18 cellular contexts compared by ENCODE assay signal in the genomic region with DNA sequence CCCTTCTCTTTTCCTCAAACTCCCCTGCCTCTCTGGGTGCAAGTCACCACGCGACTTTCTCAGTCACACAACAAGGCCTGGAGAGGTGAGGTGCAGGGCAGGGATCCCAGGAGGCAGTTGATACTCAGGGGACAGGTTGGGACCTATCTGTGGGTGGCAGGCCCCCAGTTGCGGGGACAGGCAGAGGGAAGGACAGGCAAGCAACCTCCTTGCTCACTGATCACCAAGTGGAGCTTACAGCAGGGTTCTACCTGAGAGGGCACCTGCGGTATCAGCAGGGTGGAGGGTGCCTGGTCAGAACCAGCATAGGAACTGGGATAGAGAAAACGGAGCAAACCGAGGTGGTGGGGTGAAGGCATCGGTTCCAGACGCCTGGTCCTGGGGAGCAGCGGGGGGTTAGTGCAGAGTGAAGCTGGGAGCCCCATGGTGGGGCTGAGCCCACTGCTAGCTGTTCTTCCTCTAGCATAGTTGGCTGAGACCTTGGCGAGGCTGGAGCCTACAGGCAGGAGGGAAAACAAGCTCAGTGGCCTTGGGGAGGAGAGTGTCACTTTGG. TPM values are rescaled to one million over a fixed set of nuclear protein-coding genes. Genes with fewer than 3 reads are reported as not detected.
DNase-seq lines count a peak whose midpoint lies in the region; ATAC-seq and TF ChIP-seq lines count a peak whose summit lies in the region.
"Had no signal": no experiment of that assay in that cellular context is flagged by ENCODE, and none has a peak within 500 bp of the region (broad histone marks: within the 10 kb centered on the region; RNA-seq: fewer than 3 reads in every experiment).

No MANE protein-coding gene starts in this region.

- no peaks in the 10 kb centered on the region for H3K36me3 Mint-ChIP-seq in activated naive CD4-positive, alpha-beta T cell treated with anti-CD3 and anti-CD28 coated beads, Interleukin-2, amount 50 U/mL, for 24 hours
- H3K36me3 Mint-ChIP-seq in endodermal cell (ENCODE audit: low read depth): no peaks in the 10 kb centered on the region
- H3K36me3 Mint-ChIP-seq in stimulated activated memory B cell treated with anti-CD40 and anti-IgM and Interleukin-4, amounts not matched to agents 10 μg/mL and 1 μg/mL and 100 μg/mL, for 72 hours: no peaks in the 10 kb centered on the region
- H3K36me3 Mint-ChIP-seq: CD8-positive, alpha-beta T cell had no signal

- H3K9me3 Mint-ChIP-seq in activated naive CD4-positive, alpha-beta T cell treated with anti-CD3 and anti-CD28 coated beads, Interleukin-2, amount 50 U/mL, for 24 hours: no peaks in the 10 kb centered on the region
- H3K9me3 Mint-ChIP-seq in endodermal cell: no peaks in the 10 kb centered on the region
- H3K9me3 Mint-ChIP-seq in stimulated activated memory B cell treated with anti-CD40 and anti-IgM and Interleukin-4, amounts not matched to agents 10 μg/mL and 1 μg/mL and 100 μg/mL, for 72 hours: peaks cover 3% of the 10 kb centered on the region
- H3K9me3 Mint-ChIP-seq: CD8-positive, alpha-beta T cell; HFFc6 had no signal

- DNase-seq in activated naive CD4-positive, alpha-beta T cell (lab: John Stamatoyannopoulos, UW): no peak
- DNase-seq in endodermal cell (no peak), NCI-H345 treated with DMSO at 0.1 percent for 48 hours (lab: John Stamatoyannopoulos, UW; ENCODE audit: unreplicated experiment) (no peak)
- DNase-seq: Calu3; CD8-positive, alpha-beta T cell; DMS79 treated with DMSO at 0.1 percent for 48 hours; GF-D8; GOT3; H7; HFFc6 had no signal

- H3K4me3 ChIP-seq in endodermal cell (ENCODE audit: low read length): no peak overlapping the region
- H3K4me3 ChIP-seq: BLaER1 treated with 17β-estradiol and CSF1 and Interleukin-3, amounts not matched to agents 10 nM and 100 nM had no signal

- H3K27me3 Mint-ChIP-seq in activated naive CD4-positive, alpha-beta T cell treated with anti-CD3 and anti-CD28 coated beads, Interleukin-2, amount 50 U/mL, for 24 hours: no peaks in the 10 kb centered on the region
- H3K27me3 Mint-ChIP-seq in endodermal cell (ENCODE audit: insufficient read depth): peaks cover 1% of the 10 kb centered on the region
- no peaks in the 10 kb centered on the region for H3K27me3 Mint-ChIP-seq in stimulated activated memory B cell treated with anti-CD40 and anti-IgM and Interleukin-4, amounts not matched to agents 10 μg/mL and 1 μg/mL and 100 μg/mL, for 72 hours
- H3K27me3 Mint-ChIP-seq: B cell had no signal

- WGBS in endodermal cell (ENCODE audit: insufficient coverage in 1 of 2, insufficient read length in 1 of 2), 2 experiments: 81 to 82% methylated on average over 7 to 10 of the region's 10 CpGs

- H3K4me1 Mint-ChIP-seq in activated naive CD4-positive, alpha-beta T cell treated with anti-CD3 and anti-CD28 coated beads, Interleukin-2, amount 50 U/mL, for 24 hours: no peaks in the 10 kb centered on the region
- no peaks in the 10 kb centered on the region for H3K4me1 Mint-ChIP-seq in endodermal cell
- no peaks in the 10 kb centered on the region for H3K4me1 Mint-ChIP-seq in stimulated activated memory B cell treated with anti-CD40 and anti-IgM and Interleukin-4, amounts not matched to agents 10 μg/mL and 1 μg/mL and 100 μg/mL, for 72 hours
- H3K4me1 Mint-ChIP-seq: B cell had no signal

- H3K9ac ChIP-seq in endodermal cell (ENCODE audit: extremely low read depth, low read length, poor library complexity, severe bottlenecking): no peak overlapping the region
- H3K9ac ChIP-seq: BLaER1 treated with 17β-estradiol and CSF1 and Interleukin-3, amounts not matched to agents 10 nM and 100 nM had no signal

- no peak overlapping the region for H3K4me3 Mint-ChIP-seq in activated naive CD4-positive, alpha-beta T cell treated with anti-CD3 and anti-CD28 coated beads, Interleukin-2, amount 50 U/mL, for 24 hours
- no peak overlapping the region for H3K4me3 Mint-ChIP-seq in endodermal cell
- H3K4me3 Mint-ChIP-seq in stimulated activated memory B cell treated with anti-CD40 and anti-IgM and Interleukin-4, amounts not matched to agents 10 μg/mL and 1 μg/mL and 100 μg/mL, for 72 hours: no peak overlapping the region
- H3K4me3 Mint-ChIP-seq: B cell; CD8-positive, alpha-beta T cell; HFFc6 had no signal

- H3K9me3 ChIP-seq in endodermal cell (ENCODE audit: control insufficient read depth, low read length): no peaks in the 10 kb centered on the region
- H3K9me3 ChIP-seq: BLaER1 treated with 17β-estradiol and CSF1 and Interleukin-3, amounts not matched to agents 10 nM and 100 nM had no signal

- no peaks in the 10 kb centered on the region for H3K36me3 ChIP-seq in endodermal cell (ENCODE audit: control insufficient read depth, insufficient read depth, low read length)
- H3K36me3 ChIP-seq: BLaER1 treated with 17β-estradiol and CSF1 and Interleukin-3, amounts not matched to agents 10 nM and 100 nM had no signal

- H3K27ac ChIP-seq in endodermal cell (ENCODE audit: low read depth, low read length): no peak overlapping the region
- H3K27ac ChIP-seq: BLaER1 treated with 17β-estradiol and CSF1 and Interleukin-3, amounts not matched to agents 10 nM and 100 nM; HL-60 had no signal

- peak overlapping the region; percentile 26 for H3K27ac Mint-ChIP-seq in activated naive CD4-positive, alpha-beta T cell treated with anti-CD3 and anti-CD28 coated beads, Interleukin-2, amount 50 U/mL, for 24 hours
- peak overlapping the region; percentile 2 for H3K27ac Mint-ChIP-seq in endodermal cell
- H3K27ac Mint-ChIP-seq in stimulated activated memory B cell treated with anti-CD40 and anti-IgM and Interleukin-4, amounts not matched to agents 10 μg/mL and 1 μg/mL and 100 μg/mL, for 72 hours: no peak overlapping the region
- H3K27ac Mint-ChIP-seq: B cell; CD8-positive, alpha-beta T cell; HFFc6 had no signal

- no peaks in the 10 kb centered on the region for H3K27me3 ChIP-seq in endodermal cell (ENCODE audit: control insufficient read depth, insufficient read depth, low read length, poor library complexity, severe bottlenecking)
- H3K27me3 ChIP-seq: BLaER1 treated with 17β-estradiol and CSF1 and Interleukin-3, amounts not matched to agents 10 nM and 100 nM had no signal

- no peaks in the 10 kb centered on the region for H3K4me1 ChIP-seq in endodermal cell (ENCODE audit: control insufficient read depth, insufficient read depth, low read length)
- H3K4me1 ChIP-seq: BLaER1 treated with 17β-estradiol and CSF1 and Interleukin-3, amounts not matched to agents 10 nM and 100 nM had no signal

- peak; percentile 31 for ATAC-seq in stimulated activated memory B cell treated with anti-CD40 and anti-IgM and Interleukin-4, amounts not matched to agents 10 μg/mL and 1 μg/mL and 100 μg/mL, for 72 hours
- ATAC-seq in GM21717 (IDR thresholded peaks at IDR 0.05; ENCODE audit: unreplicated experiment) (no peak), GM21619 (IDR thresholded peaks at IDR 0.05; ENCODE audit: unreplicated experiment) (no peak)
- ATAC-seq: CD8-positive, alpha-beta T cell; HCT116 had no signal

- TF ChIP-seq CTCF in endodermal cell (conservative IDR thresholded peaks at IDR 0.05): no peak

RNA-seq across cellular contexts. Expression of gene TENT5C, which starts 24.4 kb away (rescaled TPM):
- 1 to 10 TPM; 1.0 to 1.4 TPM for total RNA-seq in endodermal cell
- 0.61 TPM for polyA plus RNA-seq in endodermal cell (2013, experiment 1 of 2)
- polyA plus RNA-seq in endodermal cell (2013, experiment 2 of 2): 0.50 TPM
